8 cellular contexts compared by ENCODE assay signal in genomic region chr19:47210689-47211316, GRCh38. TPM values are rescaled to one million over a fixed set of nuclear protein-coding genes. Genes with fewer than 3 reads are reported as not detected.
DNase-seq lines count a peak whose midpoint lies in the region; ATAC-seq and TF ChIP-seq lines count a peak whose summit lies in the region.

No MANE protein-coding gene starts in this region.

- H3K4me1 ChIP-seq in Panc1 (ENCODE audit: control insufficient read depth, insufficient read depth, low read length) = peaks cover 14% of the 10 kb centered on the region
- peaks cover 3% of the 10 kb centered on the region for H3K4me1 ChIP-seq in fibroblast of lung (ENCODE audit: control insufficient read depth, extremely low read depth, insufficient read depth, low read length)
- peaks cover 7% of the 10 kb centered on the region for H3K4me1 ChIP-seq in suprapubic skin

- CTCF ChIA-PET in Panc1 (lab: Charles Lee) = interaction anchor here (0.8 to 4.4 kb wide), 7 partner anchors 12 to 43 kb away, joined by 3 to 40 read pairs (median 5); no protein-coding TSS in a partner anchor

- BruUV-seq in Panc1 (replicated peaks; lab: Mats Ljungman, UMichigan) = no TSS peak

- H3K4me3 Mint-ChIP-seq in activated T-cell treated with anti-CD3 and anti-CD28 coated beads, Interleukin-2, amount 50 U/mL, for 4 hours = no peak overlapping the region
- no peak overlapping the region for H3K4me3 Mint-ChIP-seq in neural crest cell

- peak; percentile 82 for TF ChIP-seq CTCF in Panc1 (IDR thresholded peaks at IDR 0.05)
- peak; percentile 70 to 85 for TF ChIP-seq CTCF in fibroblast of lung (conservative IDR thresholded peaks at IDR 0.05 in 1 of 2, IDR thresholded peaks at IDR 0.05 in 1 of 2; ENCODE audit: low read depth in 1 of 2, low read length in 2 of 2)
- peak; percentile 82 for TF ChIP-seq CTCF in neural crest cell (conservative IDR thresholded peaks at IDR 0.05)
- peak; percentile 78 to 86 for TF ChIP-seq CTCF in suprapubic skin (IDR thresholded peaks at IDR 0.05)

- no peak overlapping the region for H3K4me3 ChIP-seq in Panc1 (ENCODE audit: low read depth in 2 of 2, low read length in 2 of 2)
- H3K4me3 ChIP-seq in fibroblast of lung (replicated peaks in 1 of 4; ENCODE audit: control extremely low read depth in 1 of 4, insufficient read depth in 1 of 4, low read depth in 3 of 4, low read length in 4 of 4) = no peak overlapping the region
- H3K4me3 ChIP-seq in suprapubic skin = no peak overlapping the region

- no peak for TF ChIP-seq POLR2A in suprapubic skin (IDR thresholded peaks at IDR 0.05)

- H2AFZ ChIP-seq in fibroblast of lung (ENCODE audit: low read length) = no peak overlapping the region

- H3K9me3 ChIP-seq in Panc1 (ENCODE audit: control insufficient read depth, insufficient read depth, low read depth, low read length) = no peaks in the 10 kb centered on the region
- no peaks in the 10 kb centered on the region for H3K9me3 ChIP-seq in fibroblast of lung (ENCODE audit: control insufficient read depth, insufficient read depth, low read depth, low read length)
- H3K9me3 ChIP-seq in suprapubic skin = no peaks in the 10 kb centered on the region

- POLR2A ChIA-PET in Panc1 (lab: Charles Lee) = interaction anchor here (1.6 kb wide), 1 partner anchor 15 kb away, joined by 4 read pairs; no protein-coding TSS in a partner anchor

- H3K9me3 Mint-ChIP-seq in activated T-cell treated with anti-CD3 and anti-CD28 coated beads, Interleukin-2, amount 50 U/mL, for 4 hours = no peaks in the 10 kb centered on the region
- H3K9me3 Mint-ChIP-seq in neural crest cell = no peaks in the 10 kb centered on the region

- peaks cover 10% of the 10 kb centered on the region for H3K4me1 Mint-ChIP-seq in activated T-cell treated with anti-CD3 and anti-CD28 coated beads, Interleukin-2, amount 50 U/mL, for 4 hours (ENCODE audit: low read depth)
- H3K4me1 Mint-ChIP-seq in neural crest cell = peaks cover 10% of the 10 kb centered on the region

- peak; percentile 78 for DNase-seq in COLO829 (ENCODE audit: low spot score)
- DNase-seq in HUDEP-2 (lab: John Stamatoyannopoulos, UW; ENCODE audit: unreplicated experiment in 76 of 76) = peak in 72 of 76 experiments; percentile 27 to 92 (median 78)
- peak; percentile 73 for DNase-seq in Panc1 (ENCODE audit: low read depth, low spot score)
- peak; percentile 82 for DNase-seq in activated T-cell treated with anti-CD3 and anti-CD28 coated beads, Interleukin-2, amount 50 U/mL, for 4 hours
- DNase-seq in fibroblast of lung (ENCODE audit: low read depth in 2 of 2) = peak; percentile 64 to 88
- DNase-seq in neural crest cell (ENCODE audit: low read depth, low spot score) = peak; percentile 86
- DNase-seq in suprapubic skin (ENCODE audit: low spot score in 2 of 2) = peak; percentile 89 to 93
- DNase-seq in mesenteric fat pad (ENCODE audit: low spot score) = no peak

- in situ Hi-C loops in Panc1 (cut with HindIII; ENCODE audit: low pct_unique_long_range_greater_than_20kb, low sequenced_read_pairs) = no loop called here

- 33% methylated on average over 19 of the region's 19 CpGs for WGBS in suprapubic skin

- H4K20me1 ChIP-seq in fibroblast of lung (ENCODE audit: control insufficient read depth, extremely low read depth, insufficient read depth, low read length) = no peaks in the 10 kb centered on the region

- no peak overlapping the region for H3K9ac ChIP-seq in fibroblast of lung (ENCODE audit: insufficient read depth, low read length)

- H3K27ac Mint-ChIP-seq in neural crest cell (ENCODE audit: unreplicated experiment) = peak overlapping the region; percentile 8

- intact Hi-C loops in Panc1 (cut with micrococcal nuclease; ENCODE audit: unreplicated experiment) = no loop called here

- H3K36me3 Mint-ChIP-seq in activated T-cell treated with anti-CD3 and anti-CD28 coated beads, Interleukin-2, amount 50 U/mL, for 4 hours (ENCODE audit: insufficient read depth) = peaks cover 22% of the 10 kb centered on the region
- H3K36me3 Mint-ChIP-seq in neural crest cell (ENCODE audit: low read depth) = peaks cover 8% of the 10 kb centered on the region

- H3K4me2 ChIP-seq in fibroblast of lung (ENCODE audit: extremely low read depth, insufficient read depth, low read length) = no peak overlapping the region

- H3K27ac ChIP-seq in Panc1 (ENCODE audit: low read length) (peak overlapping the region; percentile 66), fibroblast of lung (ENCODE audit: insufficient read depth, low read length) (peak overlapping the region; percentile 58), suprapubic skin (no peak overlapping the region)

- H3K79me2 ChIP-seq in fibroblast of lung (ENCODE audit: control insufficient read depth, insufficient read depth, low read length) = no peaks in the 10 kb centered on the region

- no peaks in the 10 kb centered on the region for H3K27me3 ChIP-seq in Panc1 (ENCODE audit: control insufficient read depth, insufficient read depth, low read length)
- no peaks in the 10 kb centered on the region for H3K27me3 ChIP-seq in fibroblast of lung (ENCODE audit: control insufficient read depth, insufficient read depth, low read length)
- no peaks in the 10 kb centered on the region for H3K27me3 ChIP-seq in suprapubic skin

- no peaks in the 10 kb centered on the region for H3K27me3 Mint-ChIP-seq in activated T-cell treated with anti-CD3 and anti-CD28 coated beads, Interleukin-2, amount 50 U/mL, for 4 hours (ENCODE audit: low read depth)
- no peaks in the 10 kb centered on the region for H3K27me3 Mint-ChIP-seq in neural crest cell (ENCODE audit: low read depth)

- no peak for TF ChIP-seq EP300 in suprapubic skin (IDR thresholded peaks at IDR 0.05)

- no peaks in the 10 kb centered on the region for H3K36me3 ChIP-seq in Panc1 (ENCODE audit: control insufficient read depth, insufficient read depth, low read length)
- peaks cover 6% of the 10 kb centered on the region for H3K36me3 ChIP-seq in fibroblast of lung (ENCODE audit: control insufficient read depth, insufficient read depth, low read length)
- H3K36me3 ChIP-seq in suprapubic skin = peaks cover 38% of the 10 kb centered on the region

- peak; percentile 72 for ATAC-seq in Panc1
- ATAC-seq in activated T-cell treated with anti-CD3 and anti-CD28 coated beads, Interleukin-2, amount 50 U/mL, for 4 hours = peak; percentile 75 to 76

RNA-seq across cellular contexts. Expression of gene BBC3, which starts 20.2 kb away (rescaled TPM):
- total RNA-seq in Panc1 (2021; ENCODE audit: unreplicated experiment) (7.6 TPM), fibroblast of lung (37.7 and 38.3 TPM in 2 replicates), neural crest cell (6.1 and 6.3 TPM in 2 replicates), suprapubic skin (10 to 100 TPM in 2 of 4 donors, 1 to 10 TPM in 2; 5.6 to 13.6 (median 9.7) TPM), mesenteric fat pad (3.6 TPM)
- polyA plus RNA-seq in Panc1 (2012; ENCODE audit: insufficient read length) = 12.9 TPM
- total RNA-seq in activated T-cell treated with anti-CD3 and anti-CD28 coated beads, Interleukin-2, amount 50 U/mL, for 4 hours = 1 to 10 TPM; 4.4 to 6.0 (median 5.7) TPM
- 1.4 and 2.4 TPM in 2 replicates for polyA plus RNA-seq in fibroblast of lung
- polyA plus RNA-seq in fibroblast of lung (2012) = 6.2 and 8.5 TPM in 2 replicates
- polyA minus RNA-seq in fibroblast of lung (ENCODE audit: low replicate concordance) = 2.6 and 3.8 TPM in 2 replicates

RNA-seq across cellular contexts. Expression of gene CCDC9, which starts 45.5 kb away (rescaled TPM):
- 29.2 TPM for total RNA-seq in Panc1 (2021; ENCODE audit: unreplicated experiment)
- 31.2 TPM for polyA plus RNA-seq in Panc1 (2012; ENCODE audit: insufficient read length)
- 10 to 100 TPM; 24.0 to 34.5 (median 30.4) TPM for total RNA-seq in activated T-cell treated with anti-CD3 and anti-CD28 coated beads, Interleukin-2, amount 50 U/mL, for 4 hours
- 8.0 and 8.1 TPM in 2 replicates for total RNA-seq in fibroblast of lung
- polyA plus RNA-seq in fibroblast of lung = 5.4 and 7.2 TPM in 2 replicates
- 20.0 and 24.8 TPM in 2 replicates for polyA plus RNA-seq in fibroblast of lung (2012)
- 2.1 and 29.6 TPM in 2 replicates for polyA minus RNA-seq in fibroblast of lung (ENCODE audit: low replicate concordance)
- total RNA-seq in neural crest cell = 24.6 and 26.1 TPM in 2 replicates
- total RNA-seq in suprapubic skin = 10 to 100 TPM; 24.6 to 33.2 (median 27.4) TPM
- total RNA-seq in mesenteric fat pad = 27.3 TPM
